ENCODE assay signal across 8 cellular contexts in the genomic region with DNA sequence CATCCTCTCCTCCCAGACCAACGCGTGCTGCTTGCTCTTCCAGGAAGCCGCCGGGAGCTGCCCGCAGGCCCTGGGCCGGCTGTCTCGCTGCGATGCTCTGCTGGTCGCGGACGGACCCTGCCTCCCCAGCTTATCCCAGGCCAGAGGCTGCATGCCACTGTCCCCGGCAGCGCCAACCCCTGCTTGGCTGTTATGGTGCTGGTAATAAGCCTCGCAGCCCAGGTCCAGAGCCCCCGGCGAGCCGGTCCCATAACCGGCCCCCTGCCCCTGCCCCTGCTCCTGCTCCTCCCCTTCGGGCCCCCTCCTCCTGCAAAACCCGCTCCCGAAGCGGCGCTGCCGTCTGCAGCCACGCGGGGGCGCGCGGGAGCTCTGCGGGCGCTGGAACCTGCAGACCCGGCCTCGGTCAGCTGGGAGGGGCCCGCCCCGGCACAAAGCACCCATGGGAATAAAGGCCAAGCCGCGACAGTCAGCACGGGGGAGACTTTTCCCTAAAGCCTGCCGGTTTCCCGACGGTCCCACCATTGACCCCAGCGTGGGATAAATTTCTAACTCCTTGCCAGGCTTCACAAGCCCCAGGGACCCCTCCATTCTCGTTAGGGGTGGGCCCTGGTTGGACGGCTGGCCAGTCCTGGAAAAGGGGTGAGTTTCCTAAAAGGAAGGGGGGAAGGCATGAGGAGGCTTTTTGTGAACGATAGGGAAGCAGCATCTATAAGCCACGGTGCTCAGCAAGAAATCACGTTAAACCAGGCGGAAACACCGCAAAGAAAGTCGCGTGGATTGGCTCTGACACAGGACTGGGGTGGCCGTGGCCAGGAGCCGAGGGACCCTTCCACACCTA. TPM values are rescaled to one million over a fixed set of nuclear protein-coding genes. Genes with fewer than 3 reads are reported as not detected.
DNase-seq lines count a peak whose midpoint lies in the region; ATAC-seq lines count a peak whose summit lies in the region.

No MANE protein-coding gene starts in this region.

- H3K9ac ChIP-seq in BLaER1 treated with 17β-estradiol and CSF1 and Interleukin-3, amounts not matched to agents 10 nM and 100 nM = peak overlapping the region in 6 of 11 experiments; percentile 21 to 64 (median 52); a peak in 9 of 22 replicates
- H3K9ac ChIP-seq in mucosa of stomach (ENCODE audit: low read length) = peak overlapping the region; percentile 34

- no peaks in the 10 kb centered on the region for H3K36me3 ChIP-seq in BLaER1 treated with 17β-estradiol and CSF1 and Interleukin-3, amounts not matched to agents 10 nM and 100 nM
- H3K36me3 ChIP-seq in mucosa of stomach (ENCODE audit: control insufficient read depth, insufficient read depth, low read length) = no peaks in the 10 kb centered on the region

- peaks cover 0 to 5% (median 0%) of the 10 kb centered on the region in 11 experiments; a peak in 3 of 22 replicates for H4K20me1 ChIP-seq in BLaER1 treated with 17β-estradiol and CSF1 and Interleukin-3, amounts not matched to agents 10 nM and 100 nM

- H3K4me3 ChIP-seq in BLaER1 treated with 17β-estradiol and CSF1 and Interleukin-3, amounts not matched to agents 10 nM and 100 nM = peak overlapping the region; percentile 27 to 59 (median 40); a peak in 12 of 20 replicates
- H3K4me3 ChIP-seq in mucosa of stomach (ENCODE audit: low read length) = no peak overlapping the region

- peaks cover 7 to 25% (median 12%) of the 10 kb centered on the region in 11 experiments for H3K27me3 ChIP-seq in BLaER1 treated with 17β-estradiol and CSF1 and Interleukin-3, amounts not matched to agents 10 nM and 100 nM
- peaks cover 20% of the 10 kb centered on the region for H3K27me3 ChIP-seq in mucosa of stomach (ENCODE audit: control insufficient read depth, insufficient read depth, low read length)

- peak overlapping the region; percentile 86 to 97 (median 92) for H3K4me2 ChIP-seq in BLaER1 treated with 17β-estradiol and CSF1 and Interleukin-3, amounts not matched to agents 10 nM and 100 nM

- H3K4me1 ChIP-seq in BLaER1 treated with 17β-estradiol and CSF1 and Interleukin-3, amounts not matched to agents 10 nM and 100 nM = peaks cover 4 to 46% (median 37%) of the 10 kb centered on the region in 10 experiments; a peak in 19 of 20 replicates
- H3K4me1 ChIP-seq in mucosa of stomach (ENCODE audit: control insufficient read depth, insufficient read depth, low read length) = peaks cover 39% of the 10 kb centered on the region

- H3K27ac ChIP-seq in BLaER1 treated with 17β-estradiol and CSF1 and Interleukin-3, amounts not matched to agents 10 nM and 100 nM = no peak overlapping the region

- H3K9me3 ChIP-seq in BLaER1 treated with 17β-estradiol and CSF1 and Interleukin-3, amounts not matched to agents 10 nM and 100 nM (replicated peaks in 1 of 11) = no peaks in the 10 kb centered on the region
- no peaks in the 10 kb centered on the region for H3K9me3 ChIP-seq in mucosa of stomach (ENCODE audit: control insufficient read depth, low read length)

- ATAC-seq in esophagus mucosa (peak; percentile 42), HG02981 (IDR thresholded peaks at IDR 0.05; ENCODE audit: unreplicated experiment) (no peak)

- DNase-seq in HK-2 (ENCODE audit: unreplicated experiment) = peak; percentile 75
- DNase-seq in NOMO-1 treated with dmso at 0.1 percent for 144 hours (lab: John Stamatoyannopoulos, UW; ENCODE audit: unreplicated experiment) = peak; percentile 17
- DNase-seq in activated T-cell treated with anti-CD3 and anti-CD28 coated beads for 1 hour (ENCODE audit: low read depth) = peak; percentile 66
- DNase-seq in stimulated activated CD8-positive, alpha-beta memory T cell treated with anti-CD3 and anti-CD28 coated beads, Interleukin-7, amount 100 ng/mL, for 1 hour (ENCODE audit: low read depth in 2 of 2) = peak; percentile 44 to 49

RNA-seq across cellular contexts. Expression of gene ENPP7, which starts 11.2 kb away (rescaled TPM):
- not detected for total RNA-seq in esophagus mucosa

RNA-seq across cellular contexts. Expression of gene CBX2, which starts 36.0 kb away (rescaled TPM):
- total RNA-seq in esophagus mucosa = 3.8 TPM

RNA-seq across cellular contexts. Expression of gene CBX8, which starts 54.9 kb away (rescaled TPM):
- total RNA-seq in esophagus mucosa = 3.8 TPM

Comparison
In these comparisons a context has a peak if more than half of its experiments do, and no peak if none do; other contexts are left out.
1. DNase-seq: peak in every context shown above with its lines; median percentile 75 in HK-2; 66 in activated T-cell treated with anti-CD3 and anti-CD28 coated beads for 1 hour; 46 in stimulated activated CD8-positive, alpha-beta memory T cell treated with anti-CD3 and anti-CD28 coated beads, Interleukin-7, amount 100 ng/mL, for 1 hour; 17 in NOMO-1 treated with dmso at 0.1 percent for 144 hours.